ENCODE assay signal across 13 cellular contexts in genomic region chr1:172561252-172561651, GRCh38.
"Had no signal": no experiment of that assay in that cellular context is flagged by ENCODE, and none has a peak within 500 bp of the region (broad histone marks: within the 10 kb centered on the region; RNA-seq: fewer than 3 reads in every experiment).

No MANE protein-coding gene starts in this region.

- H3K4me1 ChIP-seq: right lobe of liver, spleen, suprapubic skin had no signal

- H3K27ac ChIP-seq: dorsolateral prefrontal cortex, right lobe of liver, spleen, suprapubic skin had no signal

- DNase-seq: activated CD4-positive, alpha-beta T cell treated with anti-CD3 and anti-CD28 coated beads, Interleukin-2, amount 50 U/mL, for 4 hours; activated CD4-positive, CD25-positive, alpha-beta regulatory T cell treated with anti-CD3 and anti-CD28 coated beads, Interleukin-2, amount 50 U/mL, for 72 hours; activated naive CD4-positive, alpha-beta T cell treated with anti-CD3 and anti-CD28 coated beads, Interleukin-2, amount 10 ng/mL, durations not matched to agents 7 days and 5 days; dorsolateral prefrontal cortex; islet precursor cell; midbrain; right lobe of liver; spleen had no signal

- H3K27ac Mint-ChIP-seq: activated naive CD4-positive, alpha-beta T cell treated with anti-CD3 and anti-CD28 coated beads, Interleukin-2, amount 10 ng/mL, durations not matched to agents 7 days and 5 days; stimulated activated naive CD8-positive, alpha-beta T cell treated with anti-CD3 and anti-CD28 coated beads, Interleukin-15, Interleukin-2, amounts not matched to agents 100 ng/mL and 50 ng/mL, for 24 hours; type B pancreatic cell had no signal

- ATAC-seq: esophagus mucosa, right lobe of liver had no signal

- H3K9me3 ChIP-seq: right lobe of liver, suprapubic skin had no signal

- H3K27me3 ChIP-seq: dorsolateral prefrontal cortex, right lobe of liver, spleen, suprapubic skin had no signal

- H3K4me1 Mint-ChIP-seq: neural crest cell had no signal

- H3K27me3 Mint-ChIP-seq: activated naive CD4-positive, alpha-beta T cell treated with anti-CD3 and anti-CD28 coated beads, Interleukin-2, amount 10 ng/mL, durations not matched to agents 7 days and 5 days; stimulated activated naive CD8-positive, alpha-beta T cell treated with anti-CD3 and anti-CD28 coated beads, Interleukin-15, Interleukin-2, amounts not matched to agents 100 ng/mL and 50 ng/mL, for 24 hours; type B pancreatic cell had no signal

- H3K4me3 ChIP-seq: dorsolateral prefrontal cortex, right lobe of liver, spleen, suprapubic skin had no signal

- H3K4me3 Mint-ChIP-seq: activated naive CD4-positive, alpha-beta T cell treated with anti-CD3 and anti-CD28 coated beads, Interleukin-2, amount 10 ng/mL, durations not matched to agents 7 days and 5 days; neural crest cell; stimulated activated naive CD8-positive, alpha-beta T cell treated with anti-CD3 and anti-CD28 coated beads, Interleukin-15, Interleukin-2, amounts not matched to agents 100 ng/mL and 50 ng/mL, for 24 hours; type B pancreatic cell had no signal

- H3K9me3 Mint-ChIP-seq: type B pancreatic cell had no signal
